Comparison of ENCODE assay signal across 14 cellular contexts in the genomic region with DNA sequence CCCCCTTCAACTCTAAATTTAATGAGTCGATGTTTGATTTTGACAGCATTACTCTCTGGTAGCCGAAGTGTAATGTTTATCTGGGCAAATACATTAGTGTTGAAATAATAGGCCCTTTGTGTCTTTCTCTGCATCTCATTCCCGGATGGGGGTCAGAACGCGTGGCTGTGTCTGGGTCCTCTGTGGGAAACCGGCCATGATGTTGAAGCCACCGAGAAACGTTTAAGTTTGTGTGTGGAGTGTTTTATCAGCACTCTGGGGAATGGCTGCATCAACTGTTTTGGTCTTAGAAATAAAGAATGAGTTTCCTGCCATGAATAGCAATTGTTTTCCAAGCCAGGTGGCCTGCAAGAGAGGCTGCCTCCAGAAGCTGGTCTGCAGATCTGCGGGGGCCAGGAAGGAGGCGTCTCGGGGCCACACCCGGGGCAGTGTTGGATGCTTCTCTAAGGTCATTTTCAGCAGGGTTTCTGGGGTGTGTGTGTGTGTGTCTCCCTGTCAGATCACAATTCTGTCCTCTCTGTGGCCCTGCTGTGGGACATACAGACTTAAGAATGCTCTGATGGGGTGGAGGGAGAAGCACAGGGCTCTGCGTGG.
A peak's percentile ranks its signal among the peaks of the same experiment; 100 is the strongest.
DNase-seq lines count a peak whose midpoint lies in the region; ATAC-seq and TF ChIP-seq lines count a peak whose summit lies in the region.
"Had no signal": no experiment of that assay in that cellular context is flagged by ENCODE, and none has a peak within 500 bp of the region (broad histone marks: within the 10 kb centered on the region; RNA-seq: fewer than 3 reads in every experiment).

No MANE protein-coding gene starts in this region.

- peaks cover 17 to 67% (median 47%) of the 10 kb centered on the region in 9 donors for H3K4me1 ChIP-seq in heart right ventricle
- H3K4me1 ChIP-seq in parathyroid adenoma: peaks cover 34% of the 10 kb centered on the region

- no peaks in the 10 kb centered on the region for H3K9me3 Mint-ChIP-seq in immature natural killer cell
- peaks cover 5% of the 10 kb centered on the region for H3K9me3 Mint-ChIP-seq in activated CD4-positive, alpha-beta memory T cell treated with anti-CD3 and anti-CD28 coated beads, Interleukin-2, amount 10 ng/mL, durations not matched to agents 7 days and 5 days

- H3K27ac Mint-ChIP-seq in immature natural killer cell: peak overlapping the region in 3 of 6 donors; percentile 28 to 30 (median 29)
- no peak overlapping the region for H3K27ac Mint-ChIP-seq in activated CD4-positive, alpha-beta memory T cell treated with anti-CD3 and anti-CD28 coated beads, Interleukin-2, amount 10 ng/mL, durations not matched to agents 7 days and 5 days

- WGBS in heart right ventricle, 2 donors: 43 to 55% methylated on average over 13 of the region's 13 CpGs

- no peak overlapping the region for H3K9ac ChIP-seq in parathyroid adenoma

- H3K4me2 ChIP-seq in parathyroid adenoma (ENCODE audit: low read length): no peak overlapping the region

- intact Hi-C loops in heart right ventricle (cut with DNase I): loop anchor here in 1 of 10 donors (10.0 kb wide), 1 partner anchor 62 kb away; no protein-coding TSS in a partner anchor

- H2AFZ ChIP-seq in parathyroid adenoma: peak overlapping the region; percentile 56

- H3K4me3 ChIP-seq in HL-60 (replicated peaks; ENCODE audit: insufficient read depth, low read length) (no peak overlapping the region), heart right ventricle (peak overlapping the region in 1 of 10 donors; percentile 27), parathyroid adenoma (ENCODE audit: low read depth, low read length) (no peak overlapping the region)
- H3K4me3 ChIP-seq: GM12878, mucosa of descending colon had no signal

- no peak for DNase-seq in HL-60 (ENCODE audit: low read depth in 1 of 2, low spot score in 1 of 2)
- peak; percentile 28 for DNase-seq in NCI-H526 treated with DMSO at 0.1 percent for 48 hours (lab: John Stamatoyannopoulos, UW)
- DNase-seq in heart right ventricle: no peak
- DNase-seq in NCI-H774 (lab: John Stamatoyannopoulos, UW): no peak
- no peak for DNase-seq in immature natural killer cell
- DNase-seq in activated CD4-positive, alpha-beta memory T cell treated with anti-CD3 and anti-CD28 coated beads, Interleukin-2, amount 10 ng/mL, durations not matched to agents 7 days and 5 days: no peak
- no peak for DNase-seq in RWPE1 (ENCODE audit: low spot score)
- DNase-seq: activated CD8-positive, alpha-beta T cell treated with anti-CD3 and anti-CD28 coated beads, Interleukin-2, amount 10 ng/mL, durations not matched to agents 7 days and 5 days; activated naive CD4-positive, alpha-beta T cell treated with anti-CD3 and anti-CD28 coated beads, Interleukin-2, amount 50 U/mL, for 16 hours; KG1; mucosa of descending colon; T-helper 1 cell had no signal

- POLR2A ChIA-PET in activated CD4-positive, alpha-beta memory T cell treated with anti-CD3 and anti-CD28 coated beads, Interleukin-2, amount 10 ng/mL, durations not matched to agents 7 days and 5 days (lab: Charles Lee): no interaction called here
- POLR2A ChIA-PET in RWPE1 (lab: Yijun Ruan, JAX; ENCODE audit: low non-redundant PET): no interaction called here

- TF ChIP-seq CTCF in HL-60 (IDR thresholded peaks at IDR 0.05; ENCODE audit: insufficient read depth, low read length): no peak
- TF ChIP-seq CTCF in heart right ventricle (IDR thresholded peaks at IDR 0.05): no peak
- no peak for TF ChIP-seq CTCF in parathyroid adenoma (IDR thresholded peaks at IDR 0.05)
- TF ChIP-seq CTCF in RWPE1 (conservative IDR thresholded peaks at IDR 0.05; ENCODE audit: low read depth): no peak

- H3K4me1 Mint-ChIP-seq in immature natural killer cell: peaks cover 12 to 28% of the 10 kb centered on the region in 2 donors
- no peaks in the 10 kb centered on the region for H3K4me1 Mint-ChIP-seq in activated CD4-positive, alpha-beta memory T cell treated with anti-CD3 and anti-CD28 coated beads, Interleukin-2, amount 10 ng/mL, durations not matched to agents 7 days and 5 days

- CTCF ChIA-PET in activated CD4-positive, alpha-beta memory T cell treated with anti-CD3 and anti-CD28 coated beads, Interleukin-2, amount 10 ng/mL, durations not matched to agents 7 days and 5 days (lab: Charles Lee): no interaction called here
- CTCF ChIA-PET in RWPE1 (lab: Yijun Ruan, JAX): no interaction called here

- no peak overlapping the region for H3K4me3 Mint-ChIP-seq in immature natural killer cell
- no peak overlapping the region for H3K4me3 Mint-ChIP-seq in activated CD4-positive, alpha-beta memory T cell treated with anti-CD3 and anti-CD28 coated beads, Interleukin-2, amount 10 ng/mL, durations not matched to agents 7 days and 5 days
- H3K4me3 Mint-ChIP-seq: activated CD8-positive, alpha-beta T cell treated with anti-CD3 and anti-CD28 coated beads, Interleukin-2, amount 10 ng/mL, durations not matched to agents 7 days and 5 days had no signal

- peak in 5 of 8 donors; percentile 5 to 41 (median 38) for ATAC-seq in heart right ventricle
- ATAC-seq: activated CD8-positive, alpha-beta T cell treated with anti-CD3 and anti-CD28 coated beads, Interleukin-2, amount 10 ng/mL, durations not matched to agents 7 days and 5 days; GM12878; mucosa of descending colon had no signal

- peaks cover 7 to 28% (median 12%) of the 10 kb centered on the region in 3 donors for H3K36me3 Mint-ChIP-seq in immature natural killer cell
- peaks cover 8% of the 10 kb centered on the region for H3K36me3 Mint-ChIP-seq in activated CD4-positive, alpha-beta memory T cell treated with anti-CD3 and anti-CD28 coated beads, Interleukin-2, amount 10 ng/mL, durations not matched to agents 7 days and 5 days (ENCODE audit: low read depth)

- H3K27me3 ChIP-seq in HL-60 (ENCODE audit: insufficient read depth, poor library complexity, severe bottlenecking) (no peaks in the 10 kb centered on the region), heart right ventricle (no peaks in the 10 kb centered on the region), parathyroid adenoma (ENCODE audit: control insufficient read depth, insufficient read depth, low read length) (no peaks in the 10 kb centered on the region)

- peaks cover 0 to 1% (median 0%) of the 10 kb centered on the region in 3 donors for H3K27me3 Mint-ChIP-seq in immature natural killer cell (ENCODE audit: low read depth in 3 of 3)
- H3K27me3 Mint-ChIP-seq in activated CD4-positive, alpha-beta memory T cell treated with anti-CD3 and anti-CD28 coated beads, Interleukin-2, amount 10 ng/mL, durations not matched to agents 7 days and 5 days: no peaks in the 10 kb centered on the region

- H3K79me2 ChIP-seq in parathyroid adenoma: peaks cover 39% of the 10 kb centered on the region

- H3K27ac ChIP-seq in HL-60 (replicated peaks) (peak overlapping the region; percentile 64), heart right ventricle (peak overlapping the region in 9 of 10 donors; percentile 37 to 75 (median 59)), parathyroid adenoma (peak overlapping the region; percentile 86), RWPE1 (no peak overlapping the region)

- H3K36me3 ChIP-seq in heart right ventricle: peaks cover 0 to 14% (median 0%) of the 10 kb centered on the region in 9 donors
- H3K36me3 ChIP-seq in parathyroid adenoma (ENCODE audit: control insufficient read depth, insufficient read depth, low read length): no peaks in the 10 kb centered on the region

- H3K9me3 ChIP-seq in heart right ventricle: peaks cover 0 to 4% (median 0%) of the 10 kb centered on the region in 11 donors
- H3K9me3 ChIP-seq in parathyroid adenoma (ENCODE audit: control insufficient read depth, low read length): no peaks in the 10 kb centered on the region
- H3K9me3 ChIP-seq: mucosa of descending colon had no signal
